Comparison of ENCODE assay signal across 14 cellular contexts in genomic region chr21:39613029-39613934, GRCh38. TPM values are rescaled to one million over a fixed set of nuclear protein-coding genes. Genes with fewer than 3 reads are reported as not detected.
DNase-seq lines count a peak whose midpoint lies in the region; ATAC-seq and TF ChIP-seq lines count a peak whose summit lies in the region.
"Had no signal": no experiment of that assay in that cellular context is flagged by ENCODE, and none has a peak within 500 bp of the region (broad histone marks: within the 10 kb centered on the region; RNA-seq: fewer than 3 reads in every experiment).

No MANE protein-coding gene starts in this region.

- H3K4me3 ChIP-seq in mesodermal cell (ENCODE audit: extremely low read depth, insufficient read depth, low read length, poor library complexity, severe bottlenecking) (peak overlapping the region; percentile 53), thoracic aorta (peak overlapping the region; percentile 41), lower lobe of right lung (no peak overlapping the region)
- H3K4me3 ChIP-seq: right lobe of liver had no signal

- CTCF ChIA-PET in MCF 10A (lab: Yijun Ruan, JAX) = no interaction called here

- H3K36me3 ChIP-seq in mesodermal cell (ENCODE audit: control insufficient read depth, insufficient read depth, low read length) = peaks cover 20% of the 10 kb centered on the region
- no peaks in the 10 kb centered on the region for H3K36me3 ChIP-seq in thoracic aorta
- H3K36me3 ChIP-seq in lower lobe of right lung = no peaks in the 10 kb centered on the region
- H3K36me3 ChIP-seq: gastroesophageal sphincter, Peyer's patch, right lobe of liver had no signal

- peaks cover 19% of the 10 kb centered on the region for H3K4me1 ChIP-seq in mesodermal cell (ENCODE audit: control insufficient read depth, insufficient read depth, low read length, poor library complexity, severe bottlenecking)
- H3K4me1 ChIP-seq in thoracic aorta (ENCODE audit: control insufficient read depth in 1 of 2, low read depth in 2 of 2) = peaks cover 0 to 12% of the 10 kb centered on the region in 2 donors
- no peaks in the 10 kb centered on the region for H3K4me1 ChIP-seq in lower lobe of right lung
- H3K4me1 ChIP-seq: Peyer's patch, right lobe of liver had no signal

- intact Hi-C loops in MCF 10A (cut with micrococcal nuclease) (no loop called here), lower lobe of right lung (cut with DNase I) (no loop called here)

- BruUV-seq in MCF 10A (replicated peaks; lab: Mats Ljungman, UMichigan) = no TSS peak

- POLR2A ChIA-PET in MCF 10A (lab: Yijun Ruan, JAX) = no interaction called here

- H3K27me3 ChIP-seq in thoracic aorta (replicated peaks; ENCODE audit: insufficient read depth) (peaks cover 11% of the 10 kb centered on the region), lower lobe of right lung (ENCODE audit: low read depth) (peaks cover 45% of the 10 kb centered on the region)
- H3K27me3 ChIP-seq: Peyer's patch had no signal

- H3K4me1 Mint-ChIP-seq in MCF 10A (ENCODE audit: insufficient read depth, unreplicated experiment) = peaks cover 5% of the 10 kb centered on the region

- H3K27ac Mint-ChIP-seq in MCF 10A (ENCODE audit: low read depth, unreplicated experiment) = no peak overlapping the region
- H3K27ac Mint-ChIP-seq: activated naive CD8-positive, alpha-beta T cell; stimulated activated naive CD8-positive, alpha-beta T cell treated with anti-CD3 and anti-CD28 coated beads, Interleukin-15, amount 100 ng/mL, for 72 hours had no signal

- H3K27ac ChIP-seq in mesodermal cell (ENCODE audit: low read depth, low read length, severe bottlenecking) (no peak overlapping the region), thoracic aorta (no peak overlapping the region), lower lobe of right lung (no peak overlapping the region)
- H3K27ac ChIP-seq: 22Rv1, Peyer's patch, right lobe of liver had no signal

- TF ChIP-seq CTCF in MCF 10A (IDR thresholded peaks at IDR 0.05; ENCODE audit: unreplicated experiment) (no peak), thoracic aorta (IDR thresholded peaks at IDR 0.05) (no peak), lower lobe of right lung (IDR thresholded peaks at IDR 0.05) (no peak)

- WGBS in mesodermal cell (ENCODE audit: insufficient coverage in 2 of 2), 2 experiments = 0 to 1% methylated on average over 6 to 18 of the region's 48 CpGs

- DNase-seq in DMS53 (lab: John Stamatoyannopoulos, UW) = peak; percentile 59
- no peak for DNase-seq in DMS53 treated with DMSO at 0.1 percent for 48 hours (lab: John Stamatoyannopoulos, UW; ENCODE audit: unreplicated experiment)
- DNase-seq in MCF 10A (ENCODE audit: unreplicated experiment) = no peak
- no peak for DNase-seq in thoracic aorta (ENCODE audit: low spot score)
- DNase-seq in GM19238 (ENCODE audit: insufficient read length, low spot score) = no peak
- no peak for DNase-seq in lower lobe of right lung
- DNase-seq: Peyer's patch; right lobe of liver; stimulated activated naive CD8-positive, alpha-beta T cell treated with anti-CD3 and anti-CD28 coated beads, Interleukin-15, amount 100 ng/mL, for 72 hours had no signal

- H3K27me3 Mint-ChIP-seq in MCF 10A (ENCODE audit: insufficient read depth, unreplicated experiment) = no peaks in the 10 kb centered on the region

- no peaks in the 10 kb centered on the region for H3K9me3 Mint-ChIP-seq in MCF 10A (ENCODE audit: unreplicated experiment)
- H3K9me3 Mint-ChIP-seq: stimulated activated naive CD8-positive, alpha-beta T cell treated with anti-CD3 and anti-CD28 coated beads, Interleukin-15, amount 100 ng/mL, for 72 hours had no signal

- no peaks in the 10 kb centered on the region for H3K36me3 Mint-ChIP-seq in MCF 10A (ENCODE audit: insufficient read depth, unreplicated experiment)
- H3K36me3 Mint-ChIP-seq: activated naive CD8-positive, alpha-beta T cell had no signal

- H3K9me3 ChIP-seq in mesodermal cell (ENCODE audit: control insufficient read depth, low read length) (no peaks in the 10 kb centered on the region), thoracic aorta (no peaks in the 10 kb centered on the region), lower lobe of right lung (no peaks in the 10 kb centered on the region)
- H3K9me3 ChIP-seq: gastroesophageal sphincter, Peyer's patch, right lobe of liver had no signal

- ATAC-seq in thoracic aorta (ENCODE audit: insufficient number of reproducible peaks, low FRiP score, low read depth) = no peak
- ATAC-seq in lower lobe of right lung = no peak
- ATAC-seq in HG03460 (IDR thresholded peaks at IDR 0.05; ENCODE audit: unreplicated experiment) = no peak
- ATAC-seq: gastroesophageal sphincter; right lobe of liver; stimulated activated naive CD8-positive, alpha-beta T cell treated with anti-CD3 and anti-CD28 coated beads, Interleukin-15, amount 100 ng/mL, for 72 hours had no signal

- H3K4me3 Mint-ChIP-seq in MCF 10A (ENCODE audit: unreplicated experiment) = peak overlapping the region; percentile 12
- H3K4me3 Mint-ChIP-seq: activated naive CD8-positive, alpha-beta T cell; stimulated activated naive CD8-positive, alpha-beta T cell treated with anti-CD3 and anti-CD28 coated beads, Interleukin-15, amount 100 ng/mL, for 72 hours had no signal

RNA-seq across cellular contexts. Expression of gene B3GALT5, which starts 0.5 kb away (rescaled TPM):
- total RNA-seq in MCF 10A (2022) (0.05 TPM in 1 of 2 replicates, not detected in the other), thoracic aorta (under 1 TPM in 1 of 2 donors, not detected in 1; 0.14 TPM), lower lobe of right lung (1.5 TPM)
- 2.0 TPM for polyA plus RNA-seq in mesodermal cell (2013, experiment 1 of 2)
- 1.6 TPM for polyA plus RNA-seq in mesodermal cell (2013, experiment 2 of 2)
